In the genomic region with DNA sequence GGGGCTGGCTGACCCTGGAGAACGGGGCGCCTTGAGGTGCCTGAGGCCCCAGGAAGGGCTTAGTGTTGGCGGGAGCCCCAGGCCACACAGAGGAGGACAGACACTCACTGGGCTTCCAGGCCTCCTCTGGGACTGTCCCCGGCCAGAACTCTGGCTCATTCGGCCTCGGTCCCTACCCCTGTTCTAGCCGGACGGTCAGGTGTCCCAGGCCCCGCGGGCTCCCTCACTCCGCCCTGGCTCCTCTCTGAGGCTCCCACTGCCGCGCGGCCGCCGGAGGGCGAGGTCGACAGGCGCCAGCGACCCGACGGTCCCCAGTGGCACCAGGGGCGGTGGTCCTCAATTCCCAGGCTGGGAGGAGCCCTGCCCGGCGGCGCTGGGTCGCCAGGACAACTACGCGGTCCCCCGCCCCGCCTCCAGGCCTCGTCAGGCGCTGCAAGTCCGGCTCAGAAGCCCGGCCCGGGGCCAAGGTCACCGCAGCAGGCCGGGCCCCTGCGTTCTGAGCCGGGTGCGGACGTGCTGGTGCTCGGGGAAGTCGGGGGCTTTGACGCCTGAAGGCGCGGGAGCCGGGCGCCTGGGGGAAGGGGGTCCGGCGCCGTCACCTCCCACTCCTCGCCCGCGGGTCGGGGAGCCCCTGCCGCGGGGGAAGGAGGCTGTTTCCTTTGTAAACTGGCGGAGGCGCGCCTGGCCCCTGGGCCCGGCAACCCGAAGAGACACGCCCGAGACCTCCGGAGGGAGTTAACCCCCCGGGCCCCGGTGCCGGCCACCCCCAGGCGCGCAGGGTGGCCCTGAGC, we compare ENCODE assay signal across 1 cellular context.
TF ChIP-seq lines count a peak whose summit lies in the region.

No MANE protein-coding gene starts in this region.

TF ChIP-seq in HepG2, 621 proteins besides CTCF, POLR2A, EP300 and RAD21 (continued from another document and continues in another):
- TF ChIP-seq NR1H2 (CRISPR knock-in tag; IDR thresholded peaks at IDR 0.05; ENCODE audit: borderline replicate concordance, low read depth) (no peak), CSRNP1 (CRISPR knock-in tag; IDR thresholded peaks at IDR 0.05) (peak; percentile 71; the same call in 1 of the 2 replicates), JDP2 (CRISPR knock-in tag; IDR thresholded peaks at IDR 0.05; ENCODE audit: borderline replicate concordance) (no peak), BCL3 (CRISPR knock-in tag; IDR thresholded peaks at IDR 0.05) (no peak), RXRA (CRISPR knock-in tag; IDR thresholded peaks at IDR 0.05) (peak; percentile 51; the same call in 1 of the 2 replicates), TCF7 (IDR thresholded peaks at IDR 0.05; ENCODE audit: low read depth) (no peak), POGZ (CRISPR knock-in tag; IDR thresholded peaks at IDR 0.05) (no peak), MEIS2 (CRISPR knock-in tag; IDR thresholded peaks at IDR 0.05) (peak; percentile 66; the same call in 1 of the 2 replicates), FOXJ3 (CRISPR knock-in tag; IDR thresholded peaks at IDR 0.05; ENCODE audit: borderline replicate concordance) (no peak), LBX2 (CRISPR knock-in tag; IDR thresholded peaks at IDR 0.05; ENCODE audit: borderline replicate concordance) (no peak), U2AF1 (optimal IDR thresholded peaks at IDR 0.05; ENCODE audit: low read depth, low read length) (no peak), NCOA5 (CRISPR knock-in tag; IDR thresholded peaks at IDR 0.05) (no peak), NR3C1 (CRISPR knock-in tag; IDR thresholded peaks at IDR 0.05) (no peak), ZEB1 (IDR thresholded peaks at IDR 0.05; ENCODE audit: insufficient replicate concordance, low read depth) (no peak), HDAC6 (IDR thresholded peaks at IDR 0.05; ENCODE audit: low read depth, low read length) (no peak), ZNF441 (CRISPR knock-in tag; IDR thresholded peaks at IDR 0.05; ENCODE audit: borderline replicate concordance) (peak; percentile 18; the same call in 1 of the 2 replicates), ZNF784 (CRISPR knock-in tag; IDR thresholded peaks at IDR 0.05; ENCODE audit: borderline replicate concordance) (no peak), KLF6 (CRISPR knock-in tag; IDR thresholded peaks at IDR 0.05) (peak; percentile 69; the same call in 1 of the 2 replicates), ZNF564 (CRISPR knock-in tag; IDR thresholded peaks at IDR 0.05) (no peak; the same call in 1 of the 2 replicates), SNAPC5 (CRISPR knock-in tag; IDR thresholded peaks at IDR 0.05; ENCODE audit: borderline replicate concordance) (no peak), HIVEP1 (CRISPR knock-in tag; IDR thresholded peaks at IDR 0.05) (no peak), HMGXB4 (CRISPR knock-in tag; IDR thresholded peaks at IDR 0.05; ENCODE audit: borderline replicate concordance in 1 of 2, low read depth in 1 of 2) (peak in 1 of 2 experiments; percentile 79; a peak in 2 of 4 replicates), KDM5A (IDR thresholded peaks at IDR 0.05; ENCODE audit: borderline replicate concordance, low read length) (no peak), ZNF510 (CRISPR knock-in tag; IDR thresholded peaks at IDR 0.05; ENCODE audit: low read depth) (no peak), ZNF224 (CRISPR knock-in tag; IDR thresholded peaks at IDR 0.05) (0 out of 2 replicates have a peak, but pooled peaks have one; percentile 39), CC2D1A (CRISPR knock-in tag; IDR thresholded peaks at IDR 0.05) (no peak), AGO2 (optimal IDR thresholded peaks at IDR 0.05; ENCODE audit: low read depth, low read length) (peak; percentile 15), KLF11 (CRISPR knock-in tag; IDR thresholded peaks at IDR 0.05) (no peak), TMF1 (CRISPR knock-in tag; IDR thresholded peaks at IDR 0.05; ENCODE audit: low read depth) (no peak), ZSCAN31 (CRISPR knock-in tag; IDR thresholded peaks at IDR 0.05; ENCODE audit: low read depth) (peak; percentile 88), LCORL (IDR thresholded peaks at IDR 0.05) (no peak), LCORL (CRISPR knock-in tag; IDR thresholded peaks at IDR 0.05) (no peak), REPIN1 (CRISPR knock-in tag; IDR thresholded peaks at IDR 0.05; ENCODE audit: borderline replicate concordance, low read depth) (no peak), MTA3 (CRISPR knock-in tag; IDR thresholded peaks at IDR 0.05) (no peak), BORCS8-MEF2B (CRISPR knock-in tag; IDR thresholded peaks at IDR 0.05) (peak; percentile 67; the same call in 1 of the 2 replicates), ZBTB4 (CRISPR knock-in tag; IDR thresholded peaks at IDR 0.05; ENCODE audit: borderline replicate concordance) (0 out of 2 replicates have a peak, but pooled peaks have one; percentile 19), HOXA7 (CRISPR knock-in tag; IDR thresholded peaks at IDR 0.05) (no peak), SOX6 (IDR thresholded peaks at IDR 0.05) (no peak), SOX6 (CRISPR knock-in tag; IDR thresholded peaks at IDR 0.05) (peak; percentile 31; the same call in 1 of the 2 replicates), RBM39 (IDR thresholded peaks at IDR 0.05; ENCODE audit: low read depth, low read length, poor library complexity, severe bottlenecking) (peak; percentile 34), MLX (CRISPR knock-in tag; IDR thresholded peaks at IDR 0.05) (no peak), GATAD2A (CRISPR knock-in tag; IDR thresholded peaks at IDR 0.05) (no peak), ZBTB7A (CRISPR knock-in tag; IDR thresholded peaks at IDR 0.05) (0 out of 2 replicates have a peak, but pooled peaks have one; percentile 35), ZNF501 (CRISPR knock-in tag; IDR thresholded peaks at IDR 0.05) (peak; percentile 52; the same call in 1 of the 2 replicates)
- TF ChIP-seq, protein P1, sequence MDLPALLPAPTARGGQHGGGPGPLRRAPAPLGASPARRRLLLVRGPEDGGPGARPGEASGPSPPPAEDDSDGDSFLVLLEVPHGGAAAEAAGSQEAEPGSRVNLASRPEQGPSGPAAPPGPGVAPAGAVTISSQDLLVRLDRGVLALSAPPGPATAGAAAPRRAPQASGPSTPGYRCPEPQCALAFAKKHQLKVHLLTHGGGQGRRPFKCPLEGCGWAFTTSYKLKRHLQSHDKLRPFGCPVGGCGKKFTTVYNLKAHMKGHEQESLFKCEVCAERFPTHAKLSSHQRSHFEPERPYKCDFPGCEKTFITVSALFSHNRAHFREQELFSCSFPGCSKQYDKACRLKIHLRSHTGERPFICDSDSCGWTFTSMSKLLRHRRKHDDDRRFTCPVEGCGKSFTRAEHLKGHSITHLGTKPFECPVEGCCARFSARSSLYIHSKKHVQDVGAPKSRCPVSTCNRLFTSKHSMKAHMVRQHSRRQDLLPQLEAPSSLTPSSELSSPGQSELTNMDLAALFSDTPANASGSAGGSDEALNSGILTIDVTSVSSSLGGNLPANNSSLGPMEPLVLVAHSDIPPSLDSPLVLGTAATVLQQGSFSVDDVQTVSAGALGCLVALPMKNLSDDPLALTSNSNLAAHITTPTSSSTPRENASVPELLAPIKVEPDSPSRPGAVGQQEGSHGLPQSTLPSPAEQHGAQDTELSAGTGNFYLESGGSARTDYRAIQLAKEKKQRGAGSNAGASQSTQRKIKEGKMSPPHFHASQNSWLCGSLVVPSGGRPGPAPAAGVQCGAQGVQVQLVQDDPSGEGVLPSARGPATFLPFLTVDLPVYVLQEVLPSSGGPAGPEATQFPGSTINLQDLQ (CRISPR knock-in tag; IDR thresholded peaks at IDR 0.05), result 0 out of 2 replicates have a peak, but pooled peaks have one; percentile 30
- TF ChIP-seq, protein P2, sequence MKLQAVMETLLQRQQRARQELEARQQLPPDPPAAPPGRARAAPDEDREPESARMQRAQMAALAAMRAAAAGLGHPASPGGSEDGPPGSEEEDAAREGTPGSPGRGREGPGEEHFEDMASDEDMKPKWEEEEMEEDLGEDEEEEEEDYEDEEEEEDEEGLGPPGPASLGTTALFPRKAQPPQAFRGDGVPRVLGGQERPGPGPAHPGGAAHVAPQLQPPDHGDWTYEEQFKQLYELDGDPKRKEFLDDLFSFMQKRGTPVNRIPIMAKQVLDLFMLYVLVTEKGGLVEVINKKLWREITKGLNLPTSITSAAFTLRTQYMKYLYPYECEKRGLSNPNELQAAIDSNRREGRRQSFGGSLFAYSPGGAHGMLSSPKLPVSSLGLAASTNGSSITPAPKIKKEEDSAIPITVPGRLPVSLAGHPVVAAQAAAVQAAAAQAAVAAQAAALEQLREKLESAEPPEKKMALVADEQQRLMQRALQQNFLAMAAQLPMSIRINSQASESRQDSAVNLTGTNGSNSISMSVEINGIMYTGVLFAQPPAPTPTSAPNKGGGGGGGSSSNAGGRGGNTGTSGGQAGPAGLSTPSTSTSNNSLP (IDR thresholded peaks at IDR 0.05; ENCODE audit: low read depth, low read length), result no peak
- TF ChIP-seq, protein P3, sequence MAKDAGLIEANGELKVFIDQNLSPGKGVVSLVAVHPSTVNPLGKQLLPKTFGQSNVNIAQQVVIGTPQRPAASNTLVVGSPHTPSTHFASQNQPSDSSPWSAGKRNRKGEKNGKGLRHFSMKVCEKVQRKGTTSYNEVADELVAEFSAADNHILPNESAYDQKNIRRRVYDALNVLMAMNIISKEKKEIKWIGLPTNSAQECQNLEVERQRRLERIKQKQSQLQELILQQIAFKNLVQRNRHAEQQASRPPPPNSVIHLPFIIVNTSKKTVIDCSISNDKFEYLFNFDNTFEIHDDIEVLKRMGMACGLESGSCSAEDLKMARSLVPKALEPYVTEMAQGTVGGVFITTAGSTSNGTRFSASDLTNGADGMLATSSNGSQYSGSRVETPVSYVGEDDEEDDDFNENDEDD (CRISPR knock-in tag; IDR thresholded peaks at IDR 0.05; ENCODE audit: borderline replicate concordance), result peak; percentile 15; the same call in 1 of the 2 replicates
